Comparison of ENCODE assay signal across 8 cellular contexts in genomic region chr6:112029045-112029822, GRCh38. TPM values are rescaled to one million over a fixed set of nuclear protein-coding genes. Genes with fewer than 3 reads are reported as not detected.
DNase-seq lines count a peak whose midpoint lies in the region; ATAC-seq, FAIRE-seq and TF ChIP-seq lines count a peak whose summit lies in the region.

No MANE protein-coding gene starts in this region.

- H2BK15ac ChIP-seq in IMR-90 (ENCODE audit: low read depth, low read length): no peak overlapping the region

- peaks cover 15% of the 10 kb centered on the region for H3K27me3 ChIP-seq in IMR-90 (ENCODE audit: control insufficient read depth, insufficient read depth, low read length)

- no peaks in the 10 kb centered on the region for H3K4me1 ChIP-seq in IMR-90 (ENCODE audit: control insufficient read depth, insufficient read depth, low read length)

- DNase-seq in GM13977 (ENCODE audit: low spot score) (peak; percentile 46), IMR-90 (peak; percentile 74), RPMI7951 (ENCODE audit: low read depth) (peak; percentile 69), foreskin fibroblast (peak in 1 of 2 donors; percentile 79), pons (ENCODE audit: low spot score) (peak; percentile 55), urothelium cell line (ENCODE audit: low spot score) (peak; percentile 44)
- peak; percentile 51 for DNase-seq in activated T-helper 1 cell treated with anti-CD3 and anti-CD28 coated beads, Interleukin-12 subunit alpha, Interleukin-12 subunit beta, Interleukin-2, Interleukin-4 antibody, amounts not matched to agents 30 ng/mL and 10 ng/mL and 1 ng/mL, durations not matched to agents 14 hours and 24 hours and 36 hours (ENCODE audit: low spot score)

- WGBS in IMR-90 (ENCODE audit: extremely low coverage in 2 of 2, insufficient read length in 1 of 2), 2 experiments: 54% methylated on average over 5 of the region's 15 CpGs; no CpG with 5 or more reads in 1 of the 2 experiments

- BruUV-seq in IMR-90 (replicated peaks; lab: Mats Ljungman, UMichigan): no TSS peak

- H3K56ac ChIP-seq in IMR-90 (ENCODE audit: extremely low read depth, insufficient read depth, low read length): no peak overlapping the region

- H3K4me1 Mint-ChIP-seq in activated T-helper 1 cell treated with anti-CD3 and anti-CD28 coated beads, Interleukin-12 subunit alpha, Interleukin-12 subunit beta, Interleukin-2, Interleukin-4 antibody, amounts not matched to agents 30 ng/mL and 10 ng/mL and 1 ng/mL, durations not matched to agents 14 hours and 24 hours and 36 hours (ENCODE audit: low read depth): peaks cover 74% of the 10 kb centered on the region

- H4K5ac ChIP-seq in IMR-90 (ENCODE audit: low read depth, low read length): no peak overlapping the region

- peaks cover 14% of the 10 kb centered on the region for H3K9me3 Mint-ChIP-seq in activated T-helper 1 cell treated with anti-CD3 and anti-CD28 coated beads, Interleukin-12 subunit alpha, Interleukin-12 subunit beta, Interleukin-2, Interleukin-4 antibody, amounts not matched to agents 30 ng/mL and 10 ng/mL and 1 ng/mL, durations not matched to agents 14 hours and 24 hours and 36 hours

- no peaks in the 10 kb centered on the region for H4K20me1 ChIP-seq in IMR-90 (ENCODE audit: insufficient read depth, low read length)

- H3K36me3 ChIP-seq in IMR-90 (ENCODE audit: control insufficient read depth, insufficient read depth, low read length): no peaks in the 10 kb centered on the region

- no peak overlapping the region for H3K4ac ChIP-seq in IMR-90 (ENCODE audit: low read depth, low read length)

- in situ Hi-C loops in GM13977 (cut with MboI; ENCODE audit: low pct_unique_long_range_greater_than_20kb, low sequenced_read_pairs, unreplicated experiment): no loop called here
- in situ Hi-C loops in IMR-90 (cut with MboI; ENCODE audit: low sequenced_read_pairs): loop anchor here (25.0 kb wide), 2 partner anchors 667 to 992 kb away; no protein-coding TSS in a partner anchor

- POLR2A ChIA-PET in IMR-90 (lab: Charles Lee; ENCODE audit: unreplicated experiment): no interaction called here

- CTCF ChIA-PET in IMR-90 (lab: Yijun Ruan, JAX): interaction anchor here (1.2 to 1.5 kb wide), 3 partner anchors 9 to 304 kb away, joined by 3 to 5 read pairs (median 3); no protein-coding TSS in a partner anchor

- TF ChIP-seq CTCF in GM13977 (IDR thresholded peaks at IDR 0.05; ENCODE audit: extremely low read depth, insufficient read depth, missing control alignments) (peak; percentile 77), IMR-90 (conservative IDR thresholded peaks at IDR 0.05; ENCODE audit: low read depth, low read length) (peak; percentile 68), foreskin fibroblast (IDR thresholded peaks at IDR 0.05; ENCODE audit: low read depth, low read length) (peak; percentile 64)

- no peak overlapping the region for H2BK20ac ChIP-seq in IMR-90 (ENCODE audit: low read depth, low read length)

- no peak overlapping the region for H3K23ac ChIP-seq in IMR-90 (ENCODE audit: low read depth, low read length)

- no peak overlapping the region for H4K8ac ChIP-seq in IMR-90 (ENCODE audit: low read depth in 2 of 2, low read length in 2 of 2)

- ATAC-seq in IMR-90 (ENCODE audit: low read depth): peak; percentile 66; the same call in 1 of the 2 replicates
- ATAC-seq in GM19328 (IDR thresholded peaks at IDR 0.05; ENCODE audit: unreplicated experiment): no peak

- H3K79me1 ChIP-seq in IMR-90 (ENCODE audit: low read depth in 1 of 2, low read length in 2 of 2): no peaks in the 10 kb centered on the region

- H3K18ac ChIP-seq in IMR-90 (ENCODE audit: low read depth, low read length): no peak overlapping the region

- H3K4me3 ChIP-seq in IMR-90 (ENCODE audit: insufficient read depth, low read depth, low read length) (no peak overlapping the region), foreskin fibroblast (ENCODE audit: low read depth in 1 of 2, low read length in 2 of 2) (no peak overlapping the region)

- no peak overlapping the region for H3K4me2 ChIP-seq in IMR-90 (ENCODE audit: low read depth, low read length)

- no peak overlapping the region for H2AK5ac ChIP-seq in IMR-90 (ENCODE audit: low read depth, low read length)

- no peak overlapping the region for H3K4me3 Mint-ChIP-seq in activated T-helper 1 cell treated with anti-CD3 and anti-CD28 coated beads, Interleukin-12 subunit alpha, Interleukin-12 subunit beta, Interleukin-2, Interleukin-4 antibody, amounts not matched to agents 30 ng/mL and 10 ng/mL and 1 ng/mL, durations not matched to agents 14 hours and 24 hours and 36 hours

- FAIRE-seq in urothelium cell line (lab: Jason Lieb, UNC): no peak

- H2BK120ac ChIP-seq in IMR-90 (ENCODE audit: low read depth, low read length): no peak overlapping the region

- intact Hi-C loops in IMR-90 (cut with micrococcal nuclease): loop anchor here (1.0 kb wide), 1 partner anchor 319 kb away; no protein-coding TSS in a partner anchor
- intact Hi-C loops in activated T-helper 1 cell treated with anti-CD3 and anti-CD28 coated beads, Interleukin-12 subunit alpha, Interleukin-12 subunit beta, Interleukin-2, Interleukin-4 antibody, amounts not matched to agents 30 ng/mL and 10 ng/mL and 1 ng/mL, durations not matched to agents 14 hours and 24 hours and 36 hours (cut with micrococcal nuclease): loop anchor here (2.0 kb wide), 2 partner anchors 36 to 270 kb away; no protein-coding TSS in a partner anchor

- no peak overlapping the region for H3K27ac ChIP-seq in IMR-90 (ENCODE audit: insufficient read depth, low read length)

- no peak overlapping the region for H3K9ac ChIP-seq in IMR-90 (ENCODE audit: low read depth, low read length)

- no peak overlapping the region for H4K91ac ChIP-seq in IMR-90 (ENCODE audit: insufficient read depth, low read depth, low read length)

- no peak overlapping the region for H2BK5ac ChIP-seq in IMR-90 (ENCODE audit: low read depth, low read length, poor library complexity, severe bottlenecking)

- no peaks in the 10 kb centered on the region for H3K9me3 ChIP-seq in IMR-90 (ENCODE audit: control insufficient read depth, insufficient read depth, low read length)

- H2AK9ac ChIP-seq in IMR-90 (replicated peaks; ENCODE audit: low read depth, low read length, poor library complexity): no peak overlapping the region

- H3K14ac ChIP-seq in IMR-90 (replicated peaks; ENCODE audit: low read depth, low read length): no peak overlapping the region

- dilution Hi-C loops in IMR-90 (cut with HindIII; ENCODE audit: low sequenced_read_pairs, unreplicated experiment): no loop called here

- peak overlapping the region; percentile 67 for H2AFZ ChIP-seq in IMR-90 (replicated peaks; ENCODE audit: low read length, poor library complexity)

- peak; percentile 66 for TF ChIP-seq RAD21 in IMR-90 (IDR thresholded peaks at IDR 0.05; ENCODE audit: low read length)

- TF ChIP-seq POLR2A in IMR-90 (IDR thresholded peaks at IDR 0.05; ENCODE audit: low read depth, low read length): no peak

- H3K9me1 ChIP-seq in IMR-90 (ENCODE audit: insufficient read depth, low read length): 0 out of 2 replicates have a peak, but pooled peaks cover 3% of the 10 kb centered on the region

- peak overlapping the region; percentile 68 for H3K27ac Mint-ChIP-seq in activated T-helper 1 cell treated with anti-CD3 and anti-CD28 coated beads, Interleukin-12 subunit alpha, Interleukin-12 subunit beta, Interleukin-2, Interleukin-4 antibody, amounts not matched to agents 30 ng/mL and 10 ng/mL and 1 ng/mL, durations not matched to agents 14 hours and 24 hours and 36 hours

- peaks cover 9% of the 10 kb centered on the region for H3K36me3 Mint-ChIP-seq in activated T-helper 1 cell treated with anti-CD3 and anti-CD28 coated beads, Interleukin-12 subunit alpha, Interleukin-12 subunit beta, Interleukin-2, Interleukin-4 antibody, amounts not matched to agents 30 ng/mL and 10 ng/mL and 1 ng/mL, durations not matched to agents 14 hours and 24 hours and 36 hours (ENCODE audit: low read depth)

- H3K27me3 Mint-ChIP-seq in activated T-helper 1 cell treated with anti-CD3 and anti-CD28 coated beads, Interleukin-12 subunit alpha, Interleukin-12 subunit beta, Interleukin-2, Interleukin-4 antibody, amounts not matched to agents 30 ng/mL and 10 ng/mL and 1 ng/mL, durations not matched to agents 14 hours and 24 hours and 36 hours (ENCODE audit: insufficient read depth): no peaks in the 10 kb centered on the region

TF ChIP-seq in IMR-90, 13 proteins besides CTCF, POLR2A, EP300 and RAD21 (continues in another document):
- no peak for TF ChIP-seq RFX5 (IDR thresholded peaks at IDR 0.05; ENCODE audit: low read depth, low read length)
- no peak for TF ChIP-seq BHLHE40 (IDR thresholded peaks at IDR 0.05; ENCODE audit: low read depth, low read length)
- TF ChIP-seq MAFK (IDR thresholded peaks at IDR 0.05; ENCODE audit: low read depth, low read length): no peak
- TF ChIP-seq SMC3 (IDR thresholded peaks at IDR 0.05; ENCODE audit: low read depth, low read length): peak; percentile 69
- no peak for TF ChIP-seq CHD1 (IDR thresholded peaks at IDR 0.05; ENCODE audit: low read depth, low read length)

RNA-seq across cellular contexts. Expression of gene CCN6, which starts 24.7 kb away (rescaled TPM):
- not detected in 2 replicates for total RNA-seq in IMR-90 (2012; rRNA removed)
- not detected in 2 replicates for polyA plus RNA-seq in IMR-90 (2012; rRNA removed)
- polyA plus RNA-seq in IMR-90 (2012; cell fraction: cytosol; rRNA removed): not detected in 2 replicates
- not detected in 2 replicates for polyA plus RNA-seq in IMR-90 (2012; cell fraction: nucleus; rRNA removed; ENCODE audit: low replicate concordance)
- total RNA-seq in RPMI7951 (2014; rRNA removed; shearing (Covaris generic)): 0.24 TPM in 1 of 2 replicates, not detected in the other
- total RNA-seq in activated T-helper 1 cell treated with anti-CD3 and anti-CD28 coated beads, Interleukin-12 subunit alpha, Interleukin-12 subunit beta, Interleukin-2, Interleukin-4 antibody, amounts not matched to agents 30 ng/mL and 10 ng/mL and 1 ng/mL, durations not matched to agents 14 hours and 24 hours and 36 hours: 0.17 TPM in 1 of 2 replicates, not detected in the other

RNA-seq across cellular contexts. Expression of gene TUBE1, which starts 58.0 kb away (rescaled TPM):
- 8.6 and 10.0 TPM in 2 replicates for total RNA-seq in IMR-90 (2012; rRNA removed)
- polyA plus RNA-seq in IMR-90 (2012; rRNA removed): 6.5 and 7.9 TPM in 2 replicates
- 1.5 and 2.0 TPM in 2 replicates for polyA plus RNA-seq in IMR-90 (2012; cell fraction: cytosol; rRNA removed)
- polyA plus RNA-seq in IMR-90 (2012; cell fraction: nucleus; rRNA removed; ENCODE audit: low replicate concordance): 10.4 and 42.0 TPM in 2 replicates
- total RNA-seq in RPMI7951 (2014; rRNA removed; shearing (Covaris generic)): 23.1 and 24.5 TPM in 2 replicates
- 24.4 and 26.2 TPM in 2 replicates for total RNA-seq in activated T-helper 1 cell treated with anti-CD3 and anti-CD28 coated beads, Interleukin-12 subunit alpha, Interleukin-12 subunit beta, Interleukin-2, Interleukin-4 antibody, amounts not matched to agents 30 ng/mL and 10 ng/mL and 1 ng/mL, durations not matched to agents 14 hours and 24 hours and 36 hours

RNA-seq across cellular contexts. Expression of gene FAM229B, which starts 58.2 kb away (rescaled TPM):
- 8.6 and 11.4 TPM in 2 replicates for total RNA-seq in IMR-90 (2012; rRNA removed)
- polyA plus RNA-seq in IMR-90 (2012; rRNA removed): 23.2 and 25.6 TPM in 2 replicates
- 5.0 and 13.4 TPM in 2 replicates for polyA plus RNA-seq in IMR-90 (2012; cell fraction: cytosol; rRNA removed)
- 0.74 and 11.5 TPM in 2 replicates for polyA plus RNA-seq in IMR-90 (2012; cell fraction: nucleus; rRNA removed; ENCODE audit: low replicate concordance)
- 22.5 and 22.6 TPM in 2 replicates for total RNA-seq in RPMI7951 (2014; rRNA removed; shearing (Covaris generic))
- 1.1 and 2.2 TPM in 2 replicates for total RNA-seq in activated T-helper 1 cell treated with anti-CD3 and anti-CD28 coated beads, Interleukin-12 subunit alpha, Interleukin-12 subunit beta, Interleukin-2, Interleukin-4 antibody, amounts not matched to agents 30 ng/mL and 10 ng/mL and 1 ng/mL, durations not matched to agents 14 hours and 24 hours and 36 hours
